In the genomic region with DNA sequence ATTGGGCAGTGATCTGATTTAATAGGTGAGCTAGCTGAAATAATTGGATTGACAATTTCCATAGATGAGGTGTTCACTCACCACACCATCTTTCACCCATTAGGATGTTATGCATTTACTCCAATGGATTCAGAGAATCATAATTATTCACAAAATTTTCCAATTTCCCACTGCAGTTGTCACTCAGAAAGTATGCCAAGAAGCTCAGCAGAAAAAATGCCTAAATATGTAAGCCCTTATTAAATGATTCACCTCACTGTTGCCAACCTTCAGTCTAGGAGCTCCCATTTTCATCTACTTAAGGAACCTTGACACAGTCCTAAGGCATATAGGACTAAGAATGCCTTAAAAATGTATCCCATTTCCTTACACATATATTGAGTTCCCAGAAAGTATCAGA, we compare ENCODE assay signal across 2 cellular contexts.
TF ChIP-seq lines count a peak whose summit lies in the region.

No MANE protein-coding gene starts in this region.

TF ChIP-seq in SK-N-SH treated with all-trans-retinoic acid at 6 μM for 48 hours, 23 proteins besides CTCF, POLR2A, EP300 and RAD21 (continued from another document):
- TF ChIP-seq, protein P1, sequence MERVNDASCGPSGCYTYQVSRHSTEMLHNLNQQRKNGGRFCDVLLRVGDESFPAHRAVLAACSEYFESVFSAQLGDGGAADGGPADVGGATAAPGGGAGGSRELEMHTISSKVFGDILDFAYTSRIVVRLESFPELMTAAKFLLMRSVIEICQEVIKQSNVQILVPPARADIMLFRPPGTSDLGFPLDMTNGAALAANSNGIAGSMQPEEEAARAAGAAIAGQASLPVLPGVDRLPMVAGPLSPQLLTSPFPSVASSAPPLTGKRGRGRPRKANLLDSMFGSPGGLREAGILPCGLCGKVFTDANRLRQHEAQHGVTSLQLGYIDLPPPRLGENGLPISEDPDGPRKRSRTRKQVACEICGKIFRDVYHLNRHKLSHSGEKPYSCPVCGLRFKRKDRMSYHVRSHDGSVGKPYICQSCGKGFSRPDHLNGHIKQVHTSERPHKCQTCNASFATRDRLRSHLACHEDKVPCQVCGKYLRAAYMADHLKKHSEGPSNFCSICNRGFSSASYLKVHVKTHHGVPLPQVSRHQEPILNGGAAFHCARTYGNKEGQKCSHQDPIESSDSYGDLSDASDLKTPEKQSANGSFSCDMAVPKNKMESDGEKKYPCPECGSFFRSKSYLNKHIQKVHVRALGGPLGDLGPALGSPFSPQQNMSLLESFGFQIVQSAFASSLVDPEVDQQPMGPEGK (CRISPR knock-in tag; IDR thresholded peaks at IDR 0.05; ENCODE audit: borderline replicate concordance) = no peak
- no peak for TF ChIP-seq SNAI2 (CRISPR knock-in tag; IDR thresholded peaks at IDR 0.05)
- no peak for TF ChIP-seq CSDC2 (CRISPR knock-in tag; IDR thresholded peaks at IDR 0.05)
- no peak for TF ChIP-seq ZC3H10 (CRISPR knock-in tag; IDR thresholded peaks at IDR 0.05)

TF ChIP-seq in SK-N-SH, 30 proteins besides CTCF, POLR2A, EP300 and RAD21 (continued from another document):
- TF ChIP-seq, protein P2, sequence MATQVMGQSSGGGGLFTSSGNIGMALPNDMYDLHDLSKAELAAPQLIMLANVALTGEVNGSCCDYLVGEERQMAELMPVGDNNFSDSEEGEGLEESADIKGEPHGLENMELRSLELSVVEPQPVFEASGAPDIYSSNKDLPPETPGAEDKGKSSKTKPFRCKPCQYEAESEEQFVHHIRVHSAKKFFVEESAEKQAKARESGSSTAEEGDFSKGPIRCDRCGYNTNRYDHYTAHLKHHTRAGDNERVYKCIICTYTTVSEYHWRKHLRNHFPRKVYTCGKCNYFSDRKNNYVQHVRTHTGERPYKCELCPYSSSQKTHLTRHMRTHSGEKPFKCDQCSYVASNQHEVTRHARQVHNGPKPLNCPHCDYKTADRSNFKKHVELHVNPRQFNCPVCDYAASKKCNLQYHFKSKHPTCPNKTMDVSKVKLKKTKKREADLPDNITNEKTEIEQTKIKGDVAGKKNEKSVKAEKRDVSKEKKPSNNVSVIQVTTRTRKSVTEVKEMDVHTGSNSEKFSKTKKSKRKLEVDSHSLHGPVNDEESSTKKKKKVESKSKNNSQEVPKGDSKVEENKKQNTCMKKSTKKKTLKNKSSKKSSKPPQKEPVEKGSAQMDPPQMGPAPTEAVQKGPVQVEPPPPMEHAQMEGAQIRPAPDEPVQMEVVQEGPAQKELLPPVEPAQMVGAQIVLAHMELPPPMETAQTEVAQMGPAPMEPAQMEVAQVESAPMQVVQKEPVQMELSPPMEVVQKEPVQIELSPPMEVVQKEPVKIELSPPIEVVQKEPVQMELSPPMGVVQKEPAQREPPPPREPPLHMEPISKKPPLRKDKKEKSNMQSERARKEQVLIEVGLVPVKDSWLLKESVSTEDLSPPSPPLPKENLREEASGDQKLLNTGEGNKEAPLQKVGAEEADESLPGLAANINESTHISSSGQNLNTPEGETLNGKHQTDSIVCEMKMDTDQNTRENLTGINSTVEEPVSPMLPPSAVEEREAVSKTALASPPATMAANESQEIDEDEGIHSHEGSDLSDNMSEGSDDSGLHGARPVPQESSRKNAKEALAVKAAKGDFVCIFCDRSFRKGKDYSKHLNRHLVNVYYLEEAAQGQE (IDR thresholded peaks at IDR 0.05; ENCODE audit: low read depth, low read length) = no peak
- TF ChIP-seq, protein P3, sequence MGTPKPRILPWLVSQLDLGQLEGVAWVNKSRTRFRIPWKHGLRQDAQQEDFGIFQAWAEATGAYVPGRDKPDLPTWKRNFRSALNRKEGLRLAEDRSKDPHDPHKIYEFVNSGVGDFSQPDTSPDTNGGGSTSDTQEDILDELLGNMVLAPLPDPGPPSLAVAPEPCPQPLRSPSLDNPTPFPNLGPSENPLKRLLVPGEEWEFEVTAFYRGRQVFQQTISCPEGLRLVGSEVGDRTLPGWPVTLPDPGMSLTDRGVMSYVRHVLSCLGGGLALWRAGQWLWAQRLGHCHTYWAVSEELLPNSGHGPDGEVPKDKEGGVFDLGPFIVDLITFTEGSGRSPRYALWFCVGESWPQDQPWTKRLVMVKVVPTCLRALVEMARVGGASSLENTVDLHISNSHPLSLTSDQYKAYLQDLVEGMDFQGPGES (IDR thresholded peaks at IDR 0.05; ENCODE audit: low read depth, low read length) = no peak
- TF ChIP-seq, protein P4, sequence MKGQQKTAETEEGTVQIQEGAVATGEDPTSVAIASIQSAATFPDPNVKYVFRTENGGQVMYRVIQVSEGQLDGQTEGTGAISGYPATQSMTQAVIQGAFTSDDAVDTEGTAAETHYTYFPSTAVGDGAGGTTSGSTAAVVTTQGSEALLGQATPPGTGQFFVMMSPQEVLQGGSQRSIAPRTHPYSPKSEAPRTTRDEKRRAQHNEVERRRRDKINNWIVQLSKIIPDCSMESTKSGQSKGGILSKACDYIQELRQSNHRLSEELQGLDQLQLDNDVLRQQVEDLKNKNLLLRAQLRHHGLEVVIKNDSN (IDR thresholded peaks at IDR 0.05; ENCODE audit: borderline replicate concordance, low read depth) = no peak
- TF ChIP-seq, protein P5, sequence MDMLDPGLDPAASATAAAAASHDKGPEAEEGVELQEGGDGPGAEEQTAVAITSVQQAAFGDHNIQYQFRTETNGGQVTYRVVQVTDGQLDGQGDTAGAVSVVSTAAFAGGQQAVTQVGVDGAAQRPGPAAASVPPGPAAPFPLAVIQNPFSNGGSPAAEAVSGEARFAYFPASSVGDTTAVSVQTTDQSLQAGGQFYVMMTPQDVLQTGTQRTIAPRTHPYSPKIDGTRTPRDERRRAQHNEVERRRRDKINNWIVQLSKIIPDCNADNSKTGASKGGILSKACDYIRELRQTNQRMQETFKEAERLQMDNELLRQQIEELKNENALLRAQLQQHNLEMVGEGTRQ (IDR thresholded peaks at IDR 0.05; ENCODE audit: borderline replicate concordance, low read depth, low read length) = no peak
- TF ChIP-seq YY1 (IDR thresholded peaks at IDR 0.05; ENCODE audit: low read depth) (no peak), NFIC (IDR thresholded peaks at IDR 0.05; ENCODE audit: borderline replicate concordance) (no peak), RFX5 (IDR thresholded peaks at IDR 0.05; ENCODE audit: low read length) (no peak), POLR2AphosphoS5 (IDR thresholded peaks at IDR 0.05; ENCODE audit: low read depth, low read length) (no peak), NRF1 (IDR thresholded peaks at IDR 0.05; ENCODE audit: low read depth, low read length) (no peak), GABPA (IDR thresholded peaks at IDR 0.05; ENCODE audit: low read depth) (no peak)
- TF ChIP-seq, protein P6, sequence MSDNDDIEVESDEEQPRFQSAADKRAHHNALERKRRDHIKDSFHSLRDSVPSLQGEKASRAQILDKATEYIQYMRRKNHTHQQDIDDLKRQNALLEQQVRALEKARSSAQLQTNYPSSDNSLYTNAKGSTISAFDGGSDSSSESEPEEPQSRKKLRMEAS (IDR thresholded peaks at IDR 0.05; ENCODE audit: low read depth) = no peak
